In the genomic region with DNA sequence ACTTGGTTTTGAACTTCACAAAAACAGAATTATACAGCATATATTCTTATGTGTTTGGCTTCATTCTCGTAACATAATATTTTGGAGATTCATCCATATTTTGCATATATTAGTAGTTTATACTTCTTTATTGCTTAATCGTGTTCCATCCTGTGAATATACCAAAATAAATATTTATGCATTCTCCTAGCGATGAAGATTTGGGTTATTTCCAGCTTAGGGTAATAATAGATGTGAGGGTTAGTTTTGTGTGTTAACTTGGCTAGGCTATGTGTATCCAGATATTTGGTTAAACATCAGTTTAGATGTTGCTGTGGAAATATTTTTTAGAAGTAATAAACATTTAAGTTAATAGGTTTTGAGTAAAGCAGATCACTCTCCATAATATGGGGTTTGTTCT, we compare ENCODE assay signal across 15 cellular contexts. TPM values are rescaled to one million over a fixed set of nuclear protein-coding genes. Genes with fewer than 3 reads are reported as not detected.
A peak's percentile ranks its signal among the peaks of the same experiment; 100 is the strongest.
DNase-seq lines count a peak whose midpoint lies in the region; ATAC-seq and TF ChIP-seq lines count a peak whose summit lies in the region.
"Had no signal": no experiment of that assay in that cellular context is flagged by ENCODE, and none has a peak within 500 bp of the region (broad histone marks: within the 10 kb centered on the region; RNA-seq: fewer than 3 reads in every experiment).

No MANE protein-coding gene starts in this region.

- no peaks in the 10 kb centered on the region for H3K9me3 ChIP-seq in heart right ventricle
- H3K9me3 ChIP-seq in transverse colon, result no peaks in the 10 kb centered on the region
- H3K9me3 ChIP-seq in mucosa of descending colon, result no peaks in the 10 kb centered on the region
- no peaks in the 10 kb centered on the region for H3K9me3 ChIP-seq in aorta (ENCODE audit: control insufficient read depth, low read length)
- H3K9me3 ChIP-seq: ascending aorta, BLaER1 had no signal

- H3K36me3 ChIP-seq in heart right ventricle (no peaks in the 10 kb centered on the region), transverse colon (no peaks in the 10 kb centered on the region), mucosa of descending colon (ENCODE audit: low read depth) (no peaks in the 10 kb centered on the region), aorta (ENCODE audit: control insufficient read depth in 1 of 2, insufficient read depth in 2 of 2, low read length in 1 of 2) (no peaks in the 10 kb centered on the region)
- H3K36me3 ChIP-seq: ascending aorta, BLaER1 had no signal

- H3K27ac ChIP-seq in heart right ventricle (peak overlapping the region in 9 of 10 donors; percentile 33 to 91 (median 62)), transverse colon (peak overlapping the region; percentile 85 to 94 (median 90)), aorta (ENCODE audit: low read depth in 1 of 2, low read length in 2 of 2) (no peak overlapping the region)
- H3K27ac ChIP-seq: BLaER1 had no signal

- TF ChIP-seq POLR2A in transverse colon (IDR thresholded peaks at IDR 0.05), result no peak

- intact Hi-C loops in heart right ventricle (cut with DNase I), result loop anchor here in 6 of 10 donors (5.0 to 10.0 kb wide), 6 partner anchors 35 to 135 kb away; a partner anchor contains a TSS
- intact Hi-C loops in Right ventricle myocardium superior (cut with DNase I), result no loop called here
- intact Hi-C loops in transverse colon (cut with DNase I; ENCODE audit: low total_unique reads), result loop anchor here (5.0 kb wide), 1 partner anchor 50 kb away; a partner anchor contains a TSS
- intact Hi-C loops in mucosa of descending colon (cut with DNase I, micrococcal nuclease), result loop anchor here in 1 of 2 donors (5.0 kb wide), 1 partner anchor 50 kb away; a partner anchor contains a TSS
- intact Hi-C loops in aorta (cut with DNase I), result loop anchor here in 1 of 2 donors (5.0 kb wide), 1 partner anchor 50 kb away; a partner anchor contains a TSS

- 44 to 54% methylated on average over 3 of the region's 3 CpGs for WGBS in heart right ventricle, 2 donors
- 68 to 73% methylated on average over 3 of the region's 3 CpGs for WGBS in transverse colon (ENCODE audit: low coverage in 1 of 2), 2 donors
- 28 to 30% methylated on average over 3 of the region's 3 CpGs for WGBS in aorta, 2 donors

- DNase-seq in heart right ventricle (no peak), Right ventricle myocardium superior (no peak), fibroblast of gingiva (ENCODE audit: low read depth) (peak; percentile 72), pons (ENCODE audit: low spot score) (peak; percentile 32), transverse colon (no peak), NCI-H446 treated with DMSO at 0.1 percent for 48 hours (lab: John Stamatoyannopoulos, UW) (no peak), mucosa of descending colon (no peak), aorta (no peak)
- DNase-seq: H7, kidney glomerular epithelial cell, NCI-H1417, NCI-H526, T-helper 1 cell had no signal

- no peak overlapping the region for H3K4me3 ChIP-seq in heart right ventricle
- no peak overlapping the region for H3K4me3 ChIP-seq in transverse colon
- H3K4me3 ChIP-seq in mucosa of descending colon, result no peak overlapping the region
- H3K4me3 ChIP-seq in aorta (ENCODE audit: low read length in 2 of 2), result no peak overlapping the region
- H3K4me3 ChIP-seq: ascending aorta, BLaER1 had no signal

- ATAC-seq in heart right ventricle (no peak), Right ventricle myocardium superior (ENCODE audit: poor library complexity) (no peak), mucosa of descending colon (no peak), aorta (ENCODE audit: low FRiP score) (no peak)

- in situ Hi-C loops in transverse colon (cut with MboI; ENCODE audit: low pct_ligation_motif_present in 1 of 4, low pct_unique_long_range_greater_than_20kb in 1 of 4, low sequenced_read_pairs in 3 of 4), result loop anchor here in 2 of 4 donors (10.0 kb wide), 1 partner anchor 137 kb away; no protein-coding TSS in a partner anchor

- peaks cover 9 to 65% (median 51%) of the 10 kb centered on the region in 9 donors for H3K4me1 ChIP-seq in heart right ventricle
- peaks cover 33 to 76% (median 47%) of the 10 kb centered on the region in 4 donors for H3K4me1 ChIP-seq in transverse colon
- H3K4me1 ChIP-seq in mucosa of descending colon (ENCODE audit: low read depth), result peaks cover 19% of the 10 kb centered on the region
- H3K4me1 ChIP-seq in aorta (ENCODE audit: control insufficient read depth in 1 of 2, insufficient read depth in 2 of 2, low read length in 2 of 2), result peaks cover 4% of the 10 kb centered on the region in 2 donors
- H3K4me1 ChIP-seq: BLaER1 had no signal

- no peaks in the 10 kb centered on the region for H3K27me3 ChIP-seq in heart right ventricle
- H3K27me3 ChIP-seq in transverse colon, result no peaks in the 10 kb centered on the region
- H3K27me3 ChIP-seq in aorta (ENCODE audit: control insufficient read depth in 1 of 2, insufficient read depth in 2 of 2, low read length in 1 of 2), result no peaks in the 10 kb centered on the region
- H3K27me3 ChIP-seq: ascending aorta, BLaER1 had no signal

- TF ChIP-seq EP300 in transverse colon (IDR thresholded peaks at IDR 0.05; ENCODE audit: low read depth), result no peak

- TF ChIP-seq CTCF in heart right ventricle (IDR thresholded peaks at IDR 0.05) (no peak), transverse colon (IDR thresholded peaks at IDR 0.05) (no peak), mucosa of descending colon (IDR thresholded peaks at IDR 0.05) (no peak)

RNA-seq across cellular contexts. Expression of a gene that starts 49.0 kb away (rescaled TPM):
- total RNA-seq in heart right ventricle, result 1,000 to 10,000 TPM in 3 of 10 donors, 100 to 1,000 TPM in 5, 10 to 100 TPM in 2; 63.0 to 2,183 (median 269) TPM
- polyA plus RNA-seq in heart right ventricle, result 100 to 1,000 TPM; 114 to 369 TPM
- 374 TPM for total RNA-seq in Right ventricle myocardium superior
- total RNA-seq in transverse colon, result 100 to 1,000 TPM; 134 to 510 (median 273) TPM
- total RNA-seq in mucosa of descending colon, result 100 to 1,000 TPM in 1 of 3 donors, 10 to 100 TPM in 2; 36.2 to 224 (median 50.6) TPM
- 100 to 1,000 TPM in 1 of 2 donors, 10 to 100 TPM in 1; 34.1 to 294 TPM for total RNA-seq in aorta
- polyA plus RNA-seq in aorta, result 100 to 1,000 TPM; 108 to 126 TPM

Comparison
In these comparisons a context has a peak if more than half of its experiments do, and no peak if none do; other contexts are left out.
1. DNase-seq: peak in fibroblast of gingiva (single experiment) and pons (single experiment); none in heart right ventricle (0 of 2), Right ventricle myocardium superior (single experiment), transverse colon (single experiment), NCI-H446 treated with DMSO at 0.1 percent for 48 hours (single experiment), mucosa of descending colon (0 of 3) and aorta (0 of 2).
2. H3K27ac ChIP-seq: peak in heart right ventricle (9 of 10) and transverse colon (4 of 4); none in aorta (0 of 2).